1 cellular context compared by ENCODE assay signal in genomic region chr20:54069501-54069971, GRCh38.
TF ChIP-seq lines count a peak whose summit lies in the region.

No MANE protein-coding gene starts in this region.

TF ChIP-seq in HepG2, 621 proteins besides CTCF, POLR2A, EP300 and RAD21 (continued from another document):
- 0 out of 2 replicates have a peak, but pooled peaks have one; percentile 36 for TF ChIP-seq ZNF737 (CRISPR knock-in tag; IDR thresholded peaks at IDR 0.05; ENCODE audit: borderline replicate concordance)
- 0 out of 2 replicates have a peak, but pooled peaks have one; percentile 23 for TF ChIP-seq ZBTB38 (CRISPR knock-in tag; IDR thresholded peaks at IDR 0.05)
- TF ChIP-seq CCAR2 (optimal IDR thresholded peaks at IDR 0.05; ENCODE audit: low read depth, low read length) = no peak
- TF ChIP-seq STAT5B (CRISPR knock-in tag; IDR thresholded peaks at IDR 0.05) = no peak
- no peak for TF ChIP-seq ZFP1 (CRISPR knock-in tag; IDR thresholded peaks at IDR 0.05)
- TF ChIP-seq RFXANK (CRISPR knock-in tag; IDR thresholded peaks at IDR 0.05) = no peak
- TF ChIP-seq DZIP1 (CRISPR knock-in tag; IDR thresholded peaks at IDR 0.05) = no peak
- TF ChIP-seq ZNF83 (CRISPR knock-in tag; IDR thresholded peaks at IDR 0.05; ENCODE audit: borderline replicate concordance) = no peak
- TF ChIP-seq ZNF547 (CRISPR knock-in tag; IDR thresholded peaks at IDR 0.05) = no peak
- no peak for TF ChIP-seq MLXIP (CRISPR knock-in tag; IDR thresholded peaks at IDR 0.05; ENCODE audit: borderline replicate concordance)
- no peak for TF ChIP-seq ZNF343 (CRISPR knock-in tag; IDR thresholded peaks at IDR 0.05)
- no peak for TF ChIP-seq ELF1 (CRISPR knock-in tag; IDR thresholded peaks at IDR 0.05)
- TF ChIP-seq ARNT (IDR thresholded peaks at IDR 0.05) = no peak
- peak; percentile 25 for TF ChIP-seq ZNF407 (CRISPR knock-in tag; IDR thresholded peaks at IDR 0.05; ENCODE audit: not compliant biosample characterization)
- peak; percentile 68; the same call in 1 of the 2 replicates for TF ChIP-seq MTERF4 (CRISPR knock-in tag; IDR thresholded peaks at IDR 0.05)
- TF ChIP-seq ZNF564 (CRISPR knock-in tag; IDR thresholded peaks at IDR 0.05) = no peak
- no peak for TF ChIP-seq PCBP2 (optimal IDR thresholded peaks at IDR 0.05; ENCODE audit: low read depth, low read length, poor library complexity, severe bottlenecking)
- TF ChIP-seq SOX6 (IDR thresholded peaks at IDR 0.05) = no peak
- TF ChIP-seq SOX6 (CRISPR knock-in tag; IDR thresholded peaks at IDR 0.05) = no peak
- no peak for TF ChIP-seq MAFK (conservative IDR thresholded peaks at IDR 0.05 in 1 of 2, IDR thresholded peaks at IDR 0.05 in 1 of 2; ENCODE audit: low read length in 2 of 2)
- peak; percentile 87 for TF ChIP-seq ZBTB33 (CRISPR knock-in tag; IDR thresholded peaks at IDR 0.05)
- TF ChIP-seq ZNF263 (CRISPR knock-in tag; IDR thresholded peaks at IDR 0.05) = peak; percentile 18; the same call in 1 of the 2 replicates
